In genomic region chrX:7926914-7927258, GRCh38 we compare ENCODE assay signal across 1 cellular context.
TF ChIP-seq lines count a peak whose summit lies in the region.

No MANE protein-coding gene starts in this region.

TF ChIP-seq in GM12878, 131 proteins besides CTCF, POLR2A, EP300 and RAD21 (continued from another document and continues in another):
- TF ChIP-seq ELK1 (IDR thresholded peaks at IDR 0.05; ENCODE audit: low read depth, low read length) (no peak; the same call in 1 of the 2 replicates), YY1 (IDR thresholded peaks at IDR 0.05; ENCODE audit: low read depth, low read length) (no peak), TCF12 (IDR thresholded peaks at IDR 0.05; ENCODE audit: low read depth, low read length) (peak; percentile 79), LARP7 (IDR thresholded peaks at IDR 0.05) (peak; percentile 75), PRDM15 (CRISPR knock-in tag; IDR thresholded peaks at IDR 0.05) (no peak), RCOR1 (conservative IDR thresholded peaks at IDR 0.05; ENCODE audit: low read depth, low read length) (no peak), YBX1 (IDR thresholded peaks at IDR 0.05) (no peak), GATAD2B (conservative IDR thresholded peaks at IDR 0.05; ENCODE audit: low read depth) (peak; percentile 88; the same call in 1 of the 2 replicates), DPF2 (IDR thresholded peaks at IDR 0.05) (no peak), JUND (IDR thresholded peaks at IDR 0.05; ENCODE audit: low read depth, low read length) (no peak), NFXL1 (IDR thresholded peaks at IDR 0.05; ENCODE audit: borderline replicate concordance) (no peak), PML (IDR thresholded peaks at IDR 0.05; ENCODE audit: low read length) (no peak), SPI1 (IDR thresholded peaks at IDR 0.05; ENCODE audit: borderline replicate concordance, insufficient read depth, low read depth, low read length) (peak; percentile 92), REST (IDR thresholded peaks at IDR 0.05; ENCODE audit: low read depth, low read length) (no peak), CEBPZ (IDR thresholded peaks at IDR 0.05; ENCODE audit: low read depth, low read length) (no peak), CUX1 (IDR thresholded peaks at IDR 0.05; ENCODE audit: insufficient replicate concordance, low read depth, low read length) (peak; percentile 83), KAT2A (conservative IDR thresholded peaks at IDR 0.05; ENCODE audit: control insufficient read depth, low read depth, low read length) (no peak), WRNIP1 (IDR thresholded peaks at IDR 0.05; ENCODE audit: borderline replicate concordance, low read depth, low read length) (no peak), ZNF687 (IDR thresholded peaks at IDR 0.05) (peak; percentile 71), CHD4 (IDR thresholded peaks at IDR 0.05) (0 out of 2 replicates have a peak, but pooled peaks have one; percentile 39), POLR2AphosphoS5 (IDR thresholded peaks at IDR 0.05; ENCODE audit: low read length) (no peak; the same call in 1 of the 2 replicates), MYB (IDR thresholded peaks at IDR 0.05; ENCODE audit: borderline replicate concordance, low read depth, low read length) (no peak), HDGF (IDR thresholded peaks at IDR 0.05) (peak; percentile 37; the same call in 1 of the 2 replicates), KLF5 (IDR thresholded peaks at IDR 0.05; ENCODE audit: partially characterized antibody) (no peak), PBX3 (IDR thresholded peaks at IDR 0.05; ENCODE audit: insufficient replicate concordance, low read depth, low read length) (no peak), HSF1 (IDR thresholded peaks at IDR 0.05; ENCODE audit: low read depth, low read length) (no peak), MYC (IDR thresholded peaks at IDR 0.05; ENCODE audit: insufficient read depth, insufficient read length, insufficient replicate concordance, low read length, severe bottlenecking) (no peak), BCL11A (IDR thresholded peaks at IDR 0.05; ENCODE audit: low read depth, low read length) (no peak), SMC3 (IDR thresholded peaks at IDR 0.05; ENCODE audit: borderline replicate concordance, low read length) (0 out of 2 replicates have a peak, but pooled peaks have one; percentile 14), FOXK2 (IDR thresholded peaks at IDR 0.05) (no peak)
